In genomic region chr1:2411801-2412394, GRCh38 we compare ENCODE assay signal across 8 cellular contexts. TPM values are rescaled to one million over a fixed set of nuclear protein-coding genes. Genes with fewer than 3 reads are reported as not detected.
DNase-seq lines count a peak whose midpoint lies in the region; ATAC-seq and TF ChIP-seq lines count a peak whose summit lies in the region.

No MANE protein-coding gene starts in this region.

- no peak for DNase-seq in activated CD8-positive, alpha-beta memory T cell treated with anti-CD3 and anti-CD28 coated beads, Interleukin-2, amount 10 ng/mL, durations not matched to agents 7 days and 5 days
- no peak for DNase-seq in activated CD8-positive, alpha-beta memory T cell treated with anti-CD3 and anti-CD28 coated beads, Interleukin-2, amount 50 U/mL, for 48 hours
- peak; percentile 37 for DNase-seq in PC-3
- no peak for DNase-seq in effector memory CD8-positive, alpha-beta T cell
- DNase-seq in nephron progenitor cell = peak; percentile 35
- no peak for DNase-seq in NCI-H774 (lab: John Stamatoyannopoulos, UW)
- DNase-seq in SKM-1 treated with dmso at 0.1 percent for 144 hours (lab: John Stamatoyannopoulos, UW; ENCODE audit: unreplicated experiment) = no peak

- peaks cover 24% of the 10 kb centered on the region for H3K79me2 ChIP-seq in PC-3 (ENCODE audit: low read length)

- intact Hi-C loops in PC-3 (cut with micrococcal nuclease) = loop anchor here (1.0 to 10.0 kb wide), 3 partner anchors 21 to 1010 kb away; partner anchors contain the start of genes MORN1 and RER1

- no peaks in the 10 kb centered on the region for H3K9me2 ChIP-seq in PC-3 (replicated peaks; ENCODE audit: low read length)

- POLR2A ChIA-PET in PC-3 (lab: Charles Lee; ENCODE audit: unreplicated experiment) = interaction anchor here (0.6 kb wide), 1 partner anchor 1453 kb away, joined by 18 read pairs; no protein-coding TSS in a partner anchor

- H3K36me3 Mint-ChIP-seq in activated CD8-positive, alpha-beta memory T cell treated with anti-CD3 and anti-CD28 coated beads, Interleukin-2, amount 10 ng/mL, durations not matched to agents 7 days and 5 days = no peaks in the 10 kb centered on the region
- peaks cover 17% of the 10 kb centered on the region for H3K36me3 Mint-ChIP-seq in effector memory CD8-positive, alpha-beta T cell (ENCODE audit: insufficient read depth)
- peaks cover 13% of the 10 kb centered on the region for H3K36me3 Mint-ChIP-seq in nephron progenitor cell (ENCODE audit: low read depth)

- peak overlapping the region; percentile 96 for H3K9ac ChIP-seq in PC-3 (ENCODE audit: low read length)

- CTCF ChIA-PET in activated CD8-positive, alpha-beta memory T cell treated with anti-CD3 and anti-CD28 coated beads, Interleukin-2, amount 10 ng/mL, durations not matched to agents 7 days and 5 days (lab: Charles Lee) = interaction anchor here (0.7 to 1.1 kb wide), 3 partner anchors 144 to 1048 kb away, joined by 3 read pairs; partner anchors contain the start of gene TNFRSF14
- CTCF ChIA-PET in PC-3 (lab: Charles Lee) = no interaction called here

- no peak for TF ChIP-seq CTCF in PC-3 (conservative IDR thresholded peaks at IDR 0.05; ENCODE audit: low read depth, low read length)
- TF ChIP-seq CTCF in nephron progenitor cell (IDR thresholded peaks at IDR 0.05) = no peak

- H3K9me3 Mint-ChIP-seq in activated CD8-positive, alpha-beta memory T cell treated with anti-CD3 and anti-CD28 coated beads, Interleukin-2, amount 10 ng/mL, durations not matched to agents 7 days and 5 days (ENCODE audit: low read depth) = no peaks in the 10 kb centered on the region
- H3K9me3 Mint-ChIP-seq in effector memory CD8-positive, alpha-beta T cell = no peaks in the 10 kb centered on the region
- H3K9me3 Mint-ChIP-seq in nephron progenitor cell = no peaks in the 10 kb centered on the region

- peak overlapping the region; percentile 85 for H3K4me2 ChIP-seq in PC-3 (ENCODE audit: low read length)

- H3K27me3 Mint-ChIP-seq in activated CD8-positive, alpha-beta memory T cell treated with anti-CD3 and anti-CD28 coated beads, Interleukin-2, amount 10 ng/mL, durations not matched to agents 7 days and 5 days = no peaks in the 10 kb centered on the region
- H3K27me3 Mint-ChIP-seq in effector memory CD8-positive, alpha-beta T cell = no peaks in the 10 kb centered on the region
- H3K27me3 Mint-ChIP-seq in nephron progenitor cell (ENCODE audit: low read depth, poor library complexity) = peaks cover 7% of the 10 kb centered on the region

- H2AFZ ChIP-seq in PC-3 (ENCODE audit: low read length) = peak overlapping the region; percentile 75

- BruUV-seq in PC-3 (replicated peaks; lab: Mats Ljungman, UMichigan) = no TSS peak

- peak overlapping the region; percentile 81 for H3K27ac Mint-ChIP-seq in activated CD8-positive, alpha-beta memory T cell treated with anti-CD3 and anti-CD28 coated beads, Interleukin-2, amount 10 ng/mL, durations not matched to agents 7 days and 5 days
- H3K27ac Mint-ChIP-seq in effector memory CD8-positive, alpha-beta T cell = peak overlapping the region in 1 of 2 donors; percentile 88
- peak overlapping the region; percentile 91 for H3K27ac Mint-ChIP-seq in nephron progenitor cell

- peak; percentile 31 for ATAC-seq in activated CD8-positive, alpha-beta memory T cell treated with anti-CD3 and anti-CD28 coated beads, Interleukin-2, amount 10 ng/mL, durations not matched to agents 7 days and 5 days
- peak; percentile 23 for ATAC-seq in HG02840 (IDR thresholded peaks at IDR 0.05; ENCODE audit: low FRiP score, unreplicated experiment)
- peak; percentile 20 for ATAC-seq in PC-3
- ATAC-seq in effector memory CD8-positive, alpha-beta T cell (replicated peaks) = peak; percentile 40

- H3K27ac ChIP-seq in PC-3 (ENCODE audit: low read length) = peak overlapping the region; percentile 60

- peak overlapping the region; percentile 81 for H3K4me3 Mint-ChIP-seq in activated CD8-positive, alpha-beta memory T cell treated with anti-CD3 and anti-CD28 coated beads, Interleukin-2, amount 10 ng/mL, durations not matched to agents 7 days and 5 days
- peak overlapping the region; percentile 84 to 94 for H3K4me3 Mint-ChIP-seq in effector memory CD8-positive, alpha-beta T cell
- H3K4me3 Mint-ChIP-seq in nephron progenitor cell = peak overlapping the region; percentile 88

- no peaks in the 10 kb centered on the region for H3K36me3 ChIP-seq in PC-3 (ENCODE audit: low read depth, low read length)

- H3F3A ChIP-seq in PC-3 (ENCODE audit: low read length, unreplicated experiment) = no peaks in the 10 kb centered on the region

- H3K4me1 ChIP-seq in PC-3 (ENCODE audit: insufficient read depth, low read length) = peaks cover 44% of the 10 kb centered on the region

- H3K27me3 ChIP-seq in PC-3 (ENCODE audit: low read length) = no peaks in the 10 kb centered on the region

- peak overlapping the region; percentile 84 for H3K4me3 ChIP-seq in PC-3 (ENCODE audit: low read length)

- no peaks in the 10 kb centered on the region for H3K9me3 ChIP-seq in PC-3 (ENCODE audit: low read length)

- H4K20me1 ChIP-seq in PC-3 (ENCODE audit: low read length) = no peaks in the 10 kb centered on the region

- peaks cover 39% of the 10 kb centered on the region for H3K4me1 Mint-ChIP-seq in activated CD8-positive, alpha-beta memory T cell treated with anti-CD3 and anti-CD28 coated beads, Interleukin-2, amount 10 ng/mL, durations not matched to agents 7 days and 5 days
- H3K4me1 Mint-ChIP-seq in effector memory CD8-positive, alpha-beta T cell (ENCODE audit: low read depth in 2 of 2) = peaks cover 25 to 33% of the 10 kb centered on the region in 2 donors
- H3K4me1 Mint-ChIP-seq in nephron progenitor cell = peaks cover 16% of the 10 kb centered on the region

RNA-seq across cellular contexts. Expression of gene PEX10, which starts 0.5 kb away (rescaled TPM):
- total RNA-seq in activated CD8-positive, alpha-beta memory T cell treated with anti-CD3 and anti-CD28 coated beads, Interleukin-2, amount 10 ng/mL, durations not matched to agents 7 days and 5 days = 10 to 100 TPM in 1 of 2 experiments, 1 to 10 TPM in 1; 8.7 to 12.3 TPM
- 97.8 and 100 TPM in 2 replicates for total RNA-seq in PC-3 (2014; rRNA removed)

RNA-seq across cellular contexts. Expression of gene RER1, which starts 20.3 kb away (rescaled TPM):
- total RNA-seq in activated CD8-positive, alpha-beta memory T cell treated with anti-CD3 and anti-CD28 coated beads, Interleukin-2, amount 10 ng/mL, durations not matched to agents 7 days and 5 days = 100 to 1,000 TPM; 146 to 174 TPM
- total RNA-seq in PC-3 (2014; rRNA removed) = 160 TPM in 2 replicates

RNA-seq across cellular contexts. Expression of gene MORN1, which starts 20.5 kb away (rescaled TPM):
- 1 to 10 TPM; 8.0 to 8.5 TPM for total RNA-seq in activated CD8-positive, alpha-beta memory T cell treated with anti-CD3 and anti-CD28 coated beads, Interleukin-2, amount 10 ng/mL, durations not matched to agents 7 days and 5 days
- total RNA-seq in PC-3 (2014; rRNA removed) = 11.2 and 30.5 TPM in 2 replicates

Comparison
In these comparisons a context has a peak if more than half of its experiments do, and no peak if none do; other contexts are left out.
1. DNase-seq: peak in PC-3 (single experiment) and nephron progenitor cell (single experiment); none in activated CD8-positive, alpha-beta memory T cell treated with anti-CD3 and anti-CD28 coated beads, Interleukin-2, amount 10 ng/mL, durations not matched to agents 7 days and 5 days (single experiment), activated CD8-positive, alpha-beta memory T cell treated with anti-CD3 and anti-CD28 coated beads, Interleukin-2, amount 50 U/mL, for 48 hours (single experiment), effector memory CD8-positive, alpha-beta T cell (0 of 3), NCI-H774 (single experiment) and SKM-1 treated with dmso at 0.1 percent for 144 hours (single experiment).
2. Peak in every context shown above with its lines, with median percentiles within 50 percentile points of each other: ATAC-seq and H3K4me3 Mint-ChIP-seq.